ENCODE assay signal across 8 cellular contexts in the genomic region with DNA sequence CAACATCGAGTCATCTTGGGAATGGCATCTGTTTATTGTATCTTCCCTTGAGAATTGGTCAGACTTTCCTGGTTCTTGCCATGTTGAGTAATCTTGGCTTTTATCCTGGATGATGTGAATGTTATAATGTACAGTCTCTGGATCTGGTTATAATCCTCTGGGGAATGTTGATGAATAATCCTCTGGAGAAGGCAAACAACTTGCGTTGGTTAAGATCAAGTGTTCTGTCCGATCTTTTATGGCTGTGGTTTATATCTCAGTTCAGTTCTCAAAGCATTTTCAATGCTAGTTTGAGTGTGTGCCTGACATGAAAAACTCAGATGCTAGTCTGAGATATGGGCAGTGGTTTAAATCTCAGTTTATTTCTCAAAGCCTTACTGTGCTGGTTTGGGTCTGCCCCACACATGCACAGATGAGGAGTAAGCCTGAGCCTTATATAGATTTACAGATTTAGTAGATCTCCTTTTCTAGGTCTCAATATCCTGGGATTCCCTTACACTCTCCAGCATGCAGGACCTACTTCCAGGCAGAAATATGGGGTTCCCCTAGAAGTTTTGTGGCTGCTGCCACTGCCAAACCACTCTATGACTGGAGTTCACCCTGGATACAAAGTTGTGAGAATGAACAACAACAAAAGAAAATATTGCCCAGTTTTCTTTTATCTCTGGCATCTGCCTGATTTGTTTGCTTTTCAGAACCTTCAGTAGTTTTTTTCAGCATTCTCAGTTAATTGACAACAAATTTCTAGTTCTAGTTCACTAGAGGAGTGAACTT.
A peak's percentile ranks its signal among the peaks of the same experiment; 100 is the strongest.
DNase-seq lines count a peak whose midpoint lies in the region; ATAC-seq and TF ChIP-seq lines count a peak whose summit lies in the region.

No MANE protein-coding gene starts in this region.

- no peaks in the 10 kb centered on the region for H3K79me2 ChIP-seq in smooth muscle cell (ENCODE audit: low read depth)

- no peaks in the 10 kb centered on the region for H4K20me1 ChIP-seq in smooth muscle cell (ENCODE audit: low read depth)

- H3K27me3 ChIP-seq in foreskin keratinocyte (no peaks in the 10 kb centered on the region), smooth muscle cell (ENCODE audit: low read depth) (no peaks in the 10 kb centered on the region)

- 4% methylated on average over 3 of the region's 3 CpGs for WGBS in smooth muscle cell (ENCODE audit: low lambda C conversion rate)

- no peaks in the 10 kb centered on the region for H3K9me3 ChIP-seq in smooth muscle cell (replicated peaks; ENCODE audit: low read depth)

- no peak for TF ChIP-seq CTCF in foreskin keratinocyte (conservative IDR thresholded peaks at IDR 0.05)
- TF ChIP-seq CTCF in smooth muscle cell (IDR thresholded peaks at IDR 0.05; ENCODE audit: borderline replicate concordance, insufficient read depth, poor library complexity, severe bottlenecking): no peak

- ATAC-seq in foreskin keratinocyte: peak; percentile 94
- no peak for ATAC-seq in HG02759 (IDR thresholded peaks at IDR 0.05; ENCODE audit: unreplicated experiment)

- peak overlapping the region; percentile 40 for H3K9ac ChIP-seq in smooth muscle cell (ENCODE audit: low read depth)

- DNase-seq in ELR (ENCODE audit: low read depth): peak; percentile 96
- DNase-seq in RPMI7951 (ENCODE audit: low read depth): peak; percentile 99
- DNase-seq in foreskin keratinocyte: peak; percentile 96 to 98
- DNase-seq in smooth muscle cell (lab: John Stamatoyannopoulos, UW; ENCODE audit: unreplicated experiment): no peak
- DNase-seq in T-helper 1 cell: no peak
- DNase-seq in SHP77 treated with DMSO at 0.1 percent for 48 hours (lab: John Stamatoyannopoulos, UW): no peak
- no peak for DNase-seq in NCI-H526 (lab: John Stamatoyannopoulos, UW)

- H2AFZ ChIP-seq in smooth muscle cell (ENCODE audit: low read depth): no peak overlapping the region

- no peak overlapping the region for H3K4me3 ChIP-seq in smooth muscle cell

- H3K36me3 ChIP-seq in smooth muscle cell (ENCODE audit: low read depth): no peaks in the 10 kb centered on the region

- H3K27ac ChIP-seq in foreskin keratinocyte (peak overlapping the region; percentile 75), smooth muscle cell (ENCODE audit: low read depth) (peak overlapping the region; percentile 85)

- H3K4me2 ChIP-seq in smooth muscle cell: peak overlapping the region; percentile 72

- H3F3A ChIP-seq in smooth muscle cell (ENCODE audit: low read depth): peaks cover 7% of the 10 kb centered on the region

- H3K4me1 ChIP-seq in foreskin keratinocyte: peaks cover 25% of the 10 kb centered on the region
- H3K4me1 ChIP-seq in smooth muscle cell (ENCODE audit: low read depth): peaks cover 8% of the 10 kb centered on the region

Comparison
In these comparisons a context has a peak if more than half of its experiments do, and no peak if none do; other contexts are left out.
1. DNase-seq: peak in ELR (single experiment), RPMI7951 (single experiment) and foreskin keratinocyte (2 of 2); none in smooth muscle cell (single experiment), T-helper 1 cell (0 of 5), SHP77 treated with DMSO at 0.1 percent for 48 hours (single experiment) and NCI-H526 (0 of 2).